ENCODE assay signal across 1 cellular context in genomic region chr10:74831518-74832120, GRCh38.
TF ChIP-seq lines count a peak whose summit lies in the region.

No MANE protein-coding gene starts in this region.

TF ChIP-seq in HCT116, 20 proteins besides CTCF, POLR2A, EP300 and RAD21 (continued from another document):
- TF ChIP-seq, protein P1, sequence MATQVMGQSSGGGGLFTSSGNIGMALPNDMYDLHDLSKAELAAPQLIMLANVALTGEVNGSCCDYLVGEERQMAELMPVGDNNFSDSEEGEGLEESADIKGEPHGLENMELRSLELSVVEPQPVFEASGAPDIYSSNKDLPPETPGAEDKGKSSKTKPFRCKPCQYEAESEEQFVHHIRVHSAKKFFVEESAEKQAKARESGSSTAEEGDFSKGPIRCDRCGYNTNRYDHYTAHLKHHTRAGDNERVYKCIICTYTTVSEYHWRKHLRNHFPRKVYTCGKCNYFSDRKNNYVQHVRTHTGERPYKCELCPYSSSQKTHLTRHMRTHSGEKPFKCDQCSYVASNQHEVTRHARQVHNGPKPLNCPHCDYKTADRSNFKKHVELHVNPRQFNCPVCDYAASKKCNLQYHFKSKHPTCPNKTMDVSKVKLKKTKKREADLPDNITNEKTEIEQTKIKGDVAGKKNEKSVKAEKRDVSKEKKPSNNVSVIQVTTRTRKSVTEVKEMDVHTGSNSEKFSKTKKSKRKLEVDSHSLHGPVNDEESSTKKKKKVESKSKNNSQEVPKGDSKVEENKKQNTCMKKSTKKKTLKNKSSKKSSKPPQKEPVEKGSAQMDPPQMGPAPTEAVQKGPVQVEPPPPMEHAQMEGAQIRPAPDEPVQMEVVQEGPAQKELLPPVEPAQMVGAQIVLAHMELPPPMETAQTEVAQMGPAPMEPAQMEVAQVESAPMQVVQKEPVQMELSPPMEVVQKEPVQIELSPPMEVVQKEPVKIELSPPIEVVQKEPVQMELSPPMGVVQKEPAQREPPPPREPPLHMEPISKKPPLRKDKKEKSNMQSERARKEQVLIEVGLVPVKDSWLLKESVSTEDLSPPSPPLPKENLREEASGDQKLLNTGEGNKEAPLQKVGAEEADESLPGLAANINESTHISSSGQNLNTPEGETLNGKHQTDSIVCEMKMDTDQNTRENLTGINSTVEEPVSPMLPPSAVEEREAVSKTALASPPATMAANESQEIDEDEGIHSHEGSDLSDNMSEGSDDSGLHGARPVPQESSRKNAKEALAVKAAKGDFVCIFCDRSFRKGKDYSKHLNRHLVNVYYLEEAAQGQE (IDR thresholded peaks at IDR 0.05; ENCODE audit: low read depth) = no peak
